9 cellular contexts compared by ENCODE assay signal in genomic region chr4:14168919-14169318, GRCh38.
DNase-seq lines count a peak whose midpoint lies in the region; ATAC-seq and TF ChIP-seq lines count a peak whose summit lies in the region.
"Had no signal": no experiment of that assay in that cellular context is flagged by ENCODE, and none has a peak within 500 bp of the region (broad histone marks: within the 10 kb centered on the region; RNA-seq: fewer than 3 reads in every experiment).

No MANE protein-coding gene starts in this region.

- ATAC-seq in HG02884 (IDR thresholded peaks at IDR 0.05; ENCODE audit: unreplicated experiment) (peak; percentile 53), esophagus mucosa (no peak), HG02970 (IDR thresholded peaks at IDR 0.05; ENCODE audit: low FRiP score, unreplicated experiment) (no peak)

- H3K4me3 ChIP-seq in fibroblast of mammary gland (ENCODE audit: control insufficient read depth, low read depth, low read length) = no peak overlapping the region
- H3K4me3 ChIP-seq: BLaER1 had no signal

- DNase-seq in NCI-H1694 (lab: John Stamatoyannopoulos, UW) (peak; percentile 3), NCI-H1694 treated with DMSO at 0.1 percent for 48 hours (lab: John Stamatoyannopoulos, UW) (no peak), NCI-H446 (lab: John Stamatoyannopoulos, UW) (peak; percentile 34 to 77), fibroblast of mammary gland (ENCODE audit: low read depth) (peak; percentile 96), NAMALWA (ENCODE audit: low spot score) (no peak)

- TF ChIP-seq CTCF in fibroblast of mammary gland (conservative IDR thresholded peaks at IDR 0.05; ENCODE audit: control insufficient read depth, insufficient read depth, low read depth, low read length) = no peak

Comparison
In these comparisons a context has a peak if more than half of its experiments do, and no peak if none do; other contexts are left out.
1. DNase-seq: peak in NCI-H1694 (single experiment), NCI-H446 (2 of 2) and fibroblast of mammary gland (single experiment); none in NCI-H1694 treated with DMSO at 0.1 percent for 48 hours (single experiment) and NAMALWA (single experiment).